12 cellular contexts compared by ENCODE assay signal in the genomic region with DNA sequence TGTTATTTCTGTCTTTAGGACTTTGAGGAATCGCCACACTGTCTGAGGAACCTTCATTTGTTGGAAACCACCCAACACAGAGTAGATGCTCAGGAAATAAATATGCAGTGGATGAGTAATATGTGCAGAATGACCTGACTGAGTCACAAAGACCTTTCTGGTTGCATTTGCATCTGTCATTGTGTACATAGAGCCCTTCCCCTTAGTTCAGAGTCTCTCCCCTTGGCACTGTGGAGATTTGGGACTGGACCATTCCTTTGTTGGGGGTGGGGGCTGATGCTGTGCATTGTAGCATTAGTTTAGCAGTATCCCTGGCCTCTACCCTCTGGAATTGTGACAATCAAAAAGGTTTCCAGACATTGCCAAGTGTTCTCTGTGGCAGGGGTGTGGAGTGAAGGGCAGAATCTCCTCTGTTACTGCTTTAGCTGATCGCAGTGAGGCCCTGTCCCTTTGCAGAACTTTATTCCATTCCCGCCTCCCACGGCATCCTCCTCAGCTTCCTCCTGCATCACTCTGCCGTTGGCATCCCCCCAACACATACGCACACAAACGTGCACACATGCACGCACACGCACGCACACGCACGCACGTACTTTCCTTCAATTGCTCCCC.
A peak's percentile ranks its signal among the peaks of the same experiment; 100 is the strongest.
DNase-seq lines count a peak whose midpoint lies in the region; ATAC-seq and TF ChIP-seq lines count a peak whose summit lies in the region.
"Had no signal": no experiment of that assay in that cellular context is flagged by ENCODE, and none has a peak within 500 bp of the region (broad histone marks: within the 10 kb centered on the region; RNA-seq: fewer than 3 reads in every experiment).

No MANE protein-coding gene starts in this region.

- peak overlapping the region; percentile 80; the same call in 1 of the 2 replicates for H3K23ac ChIP-seq in IMR-90 (ENCODE audit: low read depth, low read length)

- H3K79me1 ChIP-seq in IMR-90 (ENCODE audit: low read depth in 1 of 2, low read length in 2 of 2) = peaks cover 3 to 22% of the 10 kb centered on the region in 2 experiments; a peak in 2 of 4 replicates

- dilution Hi-C loops in IMR-90 (cut with HindIII; ENCODE audit: low sequenced_read_pairs, unreplicated experiment) = no loop called here

- peak overlapping the region; percentile 3 for H4K5ac ChIP-seq in IMR-90 (ENCODE audit: low read depth, low read length)

- peak; percentile 86 for ATAC-seq in IMR-90 (ENCODE audit: low read depth)
- ATAC-seq: body of pancreas had no signal

- TF ChIP-seq RAD21 in IMR-90 (IDR thresholded peaks at IDR 0.05; ENCODE audit: low read length) = no peak; the same call in none of the 2 replicates

- H3K4me2 ChIP-seq in IMR-90 (ENCODE audit: low read depth, low read length) = peak overlapping the region; percentile 12; the same call in 1 of the 2 replicates

- no peaks in the 10 kb centered on the region for H3K27me3 ChIP-seq in IMR-90 (ENCODE audit: control insufficient read depth, insufficient read depth, low read length)
- no peaks in the 10 kb centered on the region for H3K27me3 ChIP-seq in vagina
- H3K27me3 ChIP-seq: body of pancreas had no signal

- H2BK120ac ChIP-seq in IMR-90 (ENCODE audit: low read depth, low read length) = peak overlapping the region; percentile 87

- no peaks in the 10 kb centered on the region for H3K36me3 ChIP-seq in IMR-90 (ENCODE audit: control insufficient read depth, insufficient read depth, low read length)
- no peaks in the 10 kb centered on the region for H3K36me3 ChIP-seq in vagina

- H3K4me3 ChIP-seq in IMR-90 (ENCODE audit: insufficient read depth, low read depth, low read length) (no peak overlapping the region), vagina (no peak overlapping the region), coronary artery (no peak overlapping the region)
- H3K4me3 ChIP-seq: body of pancreas had no signal

- peak overlapping the region; percentile 80 for H3K4ac ChIP-seq in IMR-90 (ENCODE audit: low read depth, low read length)

- H4K8ac ChIP-seq in IMR-90 (ENCODE audit: low read depth in 2 of 2, low read length in 2 of 2) = peak overlapping the region; percentile 11 to 83; a peak in 3 of 4 replicates

- no peak for TF ChIP-seq POLR2A in IMR-90 (IDR thresholded peaks at IDR 0.05; ENCODE audit: low read depth, low read length)
- no peak for TF ChIP-seq POLR2A in vagina (IDR thresholded peaks at IDR 0.05)

- H3K14ac ChIP-seq in IMR-90 (replicated peaks; ENCODE audit: low read depth, low read length) = peak overlapping the region; percentile 56

- WGBS in IMR-90 (ENCODE audit: extremely low coverage in 2 of 2, insufficient read length in 1 of 2), 2 experiments = 39% methylated on average over 9 of the region's 13 CpGs; no CpG with 5 or more reads in 1 of the 2 experiments

- H3K56ac ChIP-seq in IMR-90 (ENCODE audit: extremely low read depth, insufficient read depth, low read length) = peak overlapping the region; percentile 72

- peak overlapping the region; percentile 90 for H2AFZ ChIP-seq in IMR-90 (replicated peaks; ENCODE audit: low read length, poor library complexity)

- peak overlapping the region; percentile 82 for H4K91ac ChIP-seq in IMR-90 (ENCODE audit: insufficient read depth, low read depth, low read length)

- POLR2A ChIA-PET in IMR-90 (lab: Charles Lee; ENCODE audit: unreplicated experiment) = no interaction called here

- no peak overlapping the region for H3K9ac ChIP-seq in IMR-90 (ENCODE audit: low read depth, low read length)

- H2BK20ac ChIP-seq in IMR-90 (ENCODE audit: low read depth, low read length) = peak overlapping the region; percentile 92

- TF ChIP-seq CTCF in IMR-90 (conservative IDR thresholded peaks at IDR 0.05; ENCODE audit: low read depth, low read length) (no peak), vagina (IDR thresholded peaks at IDR 0.05) (no peak), coronary artery (IDR thresholded peaks at IDR 0.05) (no peak)

- peak overlapping the region; percentile 58; the same call in 1 of the 3 replicates for H2BK15ac ChIP-seq in IMR-90 (ENCODE audit: low read depth, low read length)

- intact Hi-C loops in IMR-90 (cut with micrococcal nuclease) = loop anchor here (1.0 to 10.0 kb wide), 2 partner anchors 12 to 166 kb away; no protein-coding TSS in a partner anchor
- intact Hi-C loops in vagina (cut with DNase I) = no loop called here

- H2BK5ac ChIP-seq in IMR-90 (ENCODE audit: low read depth, low read length, poor library complexity, severe bottlenecking) = peak overlapping the region; percentile 67

- peak overlapping the region; percentile 2 for H3K18ac ChIP-seq in IMR-90 (ENCODE audit: low read depth, low read length)

- in situ Hi-C loops in IMR-90 (cut with MboI; ENCODE audit: low sequenced_read_pairs) = no loop called here

- peaks cover 10% of the 10 kb centered on the region for H3K9me1 ChIP-seq in IMR-90 (ENCODE audit: insufficient read depth, low read length)

- peak overlapping the region; percentile 52 for H3K27ac ChIP-seq in IMR-90 (ENCODE audit: insufficient read depth, low read length)
- no peak overlapping the region for H3K27ac ChIP-seq in vagina
- H3K27ac ChIP-seq in coronary artery = no peak overlapping the region
- H3K27ac ChIP-seq: body of pancreas had no signal

- no TSS peak for BruUV-seq in IMR-90 (replicated peaks; lab: Mats Ljungman, UMichigan)

- DNase-seq in COLO829 (ENCODE audit: low spot score) (peak; percentile 27), IMR-90 (peak; percentile 99), astrocyte of the hippocampus (ENCODE audit: low read depth, low spot score) (peak; percentile 91), kidney tubule cell (ENCODE audit: low spot score) (peak; percentile 81), vagina (ENCODE audit: extremely low spot score in 2 of 2) (no peak), coronary artery (ENCODE audit: low spot score) (no peak), OCI-M1 (lab: John Stamatoyannopoulos, UW) (no peak), medulla oblongata (ENCODE audit: extremely low spot score) (no peak)
- DNase-seq: activated CD4-positive, alpha-beta memory T cell treated with anti-CD3 and anti-CD28 coated beads for 36 hours; body of pancreas; head of caudate nucleus; small intestine had no signal

- CTCF ChIA-PET in IMR-90 (lab: Yijun Ruan, JAX) = no interaction called here

- peak overlapping the region; percentile 27; the same call in 1 of the 2 replicates for H2AK5ac ChIP-seq in IMR-90 (ENCODE audit: low read depth, low read length)

- H3K4me1 ChIP-seq in IMR-90 (ENCODE audit: control insufficient read depth, insufficient read depth, low read length) (peaks cover 18% of the 10 kb centered on the region), vagina (no peaks in the 10 kb centered on the region)
- H3K4me1 ChIP-seq: body of pancreas had no signal

- peak overlapping the region; percentile 91 for H2AK9ac ChIP-seq in IMR-90 (replicated peaks; ENCODE audit: low read depth, low read length, poor library complexity)

- H3K9me3 ChIP-seq in IMR-90 (ENCODE audit: control insufficient read depth, insufficient read depth, low read length) = peaks cover 3% of the 10 kb centered on the region; the same call in 1 of the 2 replicates
- H3K9me3 ChIP-seq in vagina = no peaks in the 10 kb centered on the region

- peaks cover 3% of the 10 kb centered on the region; the same call in 1 of the 2 replicates for H4K20me1 ChIP-seq in IMR-90 (ENCODE audit: insufficient read depth, low read length)

TF ChIP-seq in IMR-90, 13 proteins besides CTCF, POLR2A, EP300 and RAD21:
- TF ChIP-seq RCOR1 (IDR thresholded peaks at IDR 0.05; ENCODE audit: insufficient replicate concordance, low read length) = peak; percentile 63
- no peak for TF ChIP-seq USF2 (IDR thresholded peaks at IDR 0.05; ENCODE audit: low read depth, low read length)
- peak; percentile 96 for TF ChIP-seq FOS (IDR thresholded peaks at IDR 0.05; ENCODE audit: low read depth, low read length)
- TF ChIP-seq, protein P1, sequence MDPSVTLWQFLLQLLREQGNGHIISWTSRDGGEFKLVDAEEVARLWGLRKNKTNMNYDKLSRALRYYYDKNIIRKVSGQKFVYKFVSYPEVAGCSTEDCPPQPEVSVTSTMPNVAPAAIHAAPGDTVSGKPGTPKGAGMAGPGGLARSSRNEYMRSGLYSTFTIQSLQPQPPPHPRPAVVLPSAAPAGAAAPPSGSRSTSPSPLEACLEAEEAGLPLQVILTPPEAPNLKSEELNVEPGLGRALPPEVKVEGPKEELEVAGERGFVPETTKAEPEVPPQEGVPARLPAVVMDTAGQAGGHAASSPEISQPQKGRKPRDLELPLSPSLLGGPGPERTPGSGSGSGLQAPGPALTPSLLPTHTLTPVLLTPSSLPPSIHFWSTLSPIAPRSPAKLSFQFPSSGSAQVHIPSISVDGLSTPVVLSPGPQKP (IDR thresholded peaks at IDR 0.05; ENCODE audit: borderline replicate concordance, low read depth, low read length) = 0 out of 2 replicates have a peak, but pooled peaks have one; percentile 18
- TF ChIP-seq NFE2L2 (IDR thresholded peaks at IDR 0.05; ENCODE audit: low read depth, low read length) = peak; percentile 77
- no peak for TF ChIP-seq RFX5 (IDR thresholded peaks at IDR 0.05; ENCODE audit: low read depth, low read length)
- peak; percentile 78; the same call in 1 of the 2 replicates for TF ChIP-seq CHD1 (IDR thresholded peaks at IDR 0.05; ENCODE audit: low read depth, low read length)
- TF ChIP-seq SMC3 (IDR thresholded peaks at IDR 0.05; ENCODE audit: low read depth, low read length) = no peak; the same call in 1 of the 2 replicates
- TF ChIP-seq CEBPB (IDR thresholded peaks at IDR 0.05; ENCODE audit: low read depth, low read length) = peak; percentile 71
- TF ChIP-seq BHLHE40 (IDR thresholded peaks at IDR 0.05; ENCODE audit: low read depth, low read length) = peak; percentile 87; the same call in 1 of the 2 replicates
- 0 out of 2 replicates have a peak, but pooled peaks have one; percentile 26 for TF ChIP-seq MXI1 (IDR thresholded peaks at IDR 0.05; ENCODE audit: borderline replicate concordance, low read depth, low read length)

Comparison
In these comparisons a context has a peak if more than half of its experiments do, and no peak if none do; other contexts are left out.
1. DNase-seq: peak in COLO829 (single experiment), IMR-90 (single experiment), astrocyte of the hippocampus (single experiment) and kidney tubule cell (single experiment); none in vagina (0 of 2), coronary artery (single experiment), OCI-M1 (single experiment) and medulla oblongata (single experiment).